8 cellular contexts compared by ENCODE assay signal in the genomic region with DNA sequence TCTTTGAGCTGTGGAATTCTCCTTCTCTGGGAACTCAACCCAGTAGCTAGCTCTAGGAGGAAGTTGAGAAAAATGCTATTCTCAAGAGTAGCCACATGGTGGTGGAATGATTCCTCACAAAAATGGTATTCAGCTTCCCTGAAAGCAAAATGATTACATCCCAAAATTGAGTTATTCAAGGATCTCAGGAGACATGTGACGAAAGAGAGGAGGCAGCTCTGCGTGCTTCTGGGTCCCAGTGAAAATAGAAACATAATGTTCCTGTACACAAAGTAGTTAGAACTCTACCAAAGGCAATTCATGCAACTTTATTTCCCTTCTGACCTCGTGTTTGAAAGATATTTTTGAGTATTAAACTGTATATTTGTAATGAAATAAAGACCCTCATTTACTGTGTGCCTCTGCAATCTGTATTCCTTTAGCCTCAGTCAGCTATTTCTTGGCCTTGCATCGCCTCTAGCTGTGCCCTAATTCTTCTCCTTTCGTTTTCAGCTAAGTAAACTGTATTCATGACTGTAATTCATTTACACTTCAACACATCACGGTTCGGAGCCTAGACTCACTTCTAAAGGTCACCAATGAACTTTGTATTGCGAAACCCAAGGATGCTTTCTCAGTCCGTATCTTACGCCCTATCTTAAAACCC.
A peak's percentile ranks its signal among the peaks of the same experiment; 100 is the strongest.
DNase-seq lines count a peak whose midpoint lies in the region; ATAC-seq and TF ChIP-seq lines count a peak whose summit lies in the region.

No MANE protein-coding gene starts in this region.

- peaks cover 6% of the 10 kb centered on the region for H3K27me3 Mint-ChIP-seq in activated T-helper 17 cell treated with anti-CD3 and anti-CD28 coated beads, Interleukin-2, amount 50 U/mL, for 72 hours

- no peaks in the 10 kb centered on the region for H3K4me1 Mint-ChIP-seq in activated T-helper 17 cell treated with anti-CD3 and anti-CD28 coated beads, Interleukin-2, amount 50 U/mL, for 72 hours

- peak; percentile 44 for TF ChIP-seq CTCF in GM06990 (IDR thresholded peaks at IDR 0.05; ENCODE audit: insufficient read depth, low read length, poor library complexity, severe bottlenecking)

- H3K36me3 Mint-ChIP-seq in activated T-helper 17 cell treated with anti-CD3 and anti-CD28 coated beads, Interleukin-2, amount 50 U/mL, for 72 hours (ENCODE audit: low read depth), result no peaks in the 10 kb centered on the region

- intact Hi-C loops in left cardiac atrium (cut with DNase I), result loop anchor here (2.0 to 5.0 kb wide), 3 partner anchors 79 to 377 kb away; no protein-coding TSS in a partner anchor

- DNase-seq in A172 (ENCODE audit: low spot score) (peak; percentile 87), GM06990 (ENCODE audit: extremely low read depth, insufficient read length) (no peak), LHCN-M2 (ENCODE audit: low read depth) (peak; percentile 96), left cardiac atrium (no peak), retina (peak; percentile 9), NCI-H2029 treated with DMSO at 0.1 percent for 48 hours (lab: John Stamatoyannopoulos, UW) (no peak)
- no peak for DNase-seq in activated T-cell treated with anti-CD3 and anti-CD28 coated beads, Interleukin-2, amount 50 U/mL, for 1 hour

- no peaks in the 10 kb centered on the region for H3K9me3 Mint-ChIP-seq in activated T-helper 17 cell treated with anti-CD3 and anti-CD28 coated beads, Interleukin-2, amount 50 U/mL, for 72 hours

- H3K27me3 ChIP-seq in GM06990 (replicated peaks; ENCODE audit: control insufficient read depth, insufficient read depth, low read length), result no peaks in the 10 kb centered on the region

- peak; percentile 47 for ATAC-seq in activated T-helper 17 cell treated with anti-CD3 and anti-CD28 coated beads, Interleukin-2, amount 50 U/mL, for 72 hours (replicated peaks)
- peak; percentile 85 to 90 for ATAC-seq in left cardiac atrium

- no peaks in the 10 kb centered on the region for H3K36me3 ChIP-seq in GM06990 (ENCODE audit: control insufficient read depth, insufficient read depth, low read length)

- no peak overlapping the region for H3K27ac Mint-ChIP-seq in activated T-helper 17 cell treated with anti-CD3 and anti-CD28 coated beads, Interleukin-2, amount 50 U/mL, for 72 hours

- H3K4me3 ChIP-seq in GM06990 (replicated peaks; ENCODE audit: low read depth, low read length), result no peak overlapping the region

- no peak overlapping the region for H3K4me3 Mint-ChIP-seq in activated T-helper 17 cell treated with anti-CD3 and anti-CD28 coated beads, Interleukin-2, amount 50 U/mL, for 72 hours

Comparison
In these comparisons a context has a peak if more than half of its experiments do, and no peak if none do; other contexts are left out.
1. DNase-seq: peak in A172 (single experiment), LHCN-M2 (single experiment) and retina (single experiment); none in GM06990 (single experiment), left cardiac atrium (single experiment), NCI-H2029 treated with DMSO at 0.1 percent for 48 hours (single experiment) and activated T-cell treated with anti-CD3 and anti-CD28 coated beads, Interleukin-2, amount 50 U/mL, for 1 hour (single experiment).